8 cellular contexts compared by ENCODE assay signal in the genomic region with DNA sequence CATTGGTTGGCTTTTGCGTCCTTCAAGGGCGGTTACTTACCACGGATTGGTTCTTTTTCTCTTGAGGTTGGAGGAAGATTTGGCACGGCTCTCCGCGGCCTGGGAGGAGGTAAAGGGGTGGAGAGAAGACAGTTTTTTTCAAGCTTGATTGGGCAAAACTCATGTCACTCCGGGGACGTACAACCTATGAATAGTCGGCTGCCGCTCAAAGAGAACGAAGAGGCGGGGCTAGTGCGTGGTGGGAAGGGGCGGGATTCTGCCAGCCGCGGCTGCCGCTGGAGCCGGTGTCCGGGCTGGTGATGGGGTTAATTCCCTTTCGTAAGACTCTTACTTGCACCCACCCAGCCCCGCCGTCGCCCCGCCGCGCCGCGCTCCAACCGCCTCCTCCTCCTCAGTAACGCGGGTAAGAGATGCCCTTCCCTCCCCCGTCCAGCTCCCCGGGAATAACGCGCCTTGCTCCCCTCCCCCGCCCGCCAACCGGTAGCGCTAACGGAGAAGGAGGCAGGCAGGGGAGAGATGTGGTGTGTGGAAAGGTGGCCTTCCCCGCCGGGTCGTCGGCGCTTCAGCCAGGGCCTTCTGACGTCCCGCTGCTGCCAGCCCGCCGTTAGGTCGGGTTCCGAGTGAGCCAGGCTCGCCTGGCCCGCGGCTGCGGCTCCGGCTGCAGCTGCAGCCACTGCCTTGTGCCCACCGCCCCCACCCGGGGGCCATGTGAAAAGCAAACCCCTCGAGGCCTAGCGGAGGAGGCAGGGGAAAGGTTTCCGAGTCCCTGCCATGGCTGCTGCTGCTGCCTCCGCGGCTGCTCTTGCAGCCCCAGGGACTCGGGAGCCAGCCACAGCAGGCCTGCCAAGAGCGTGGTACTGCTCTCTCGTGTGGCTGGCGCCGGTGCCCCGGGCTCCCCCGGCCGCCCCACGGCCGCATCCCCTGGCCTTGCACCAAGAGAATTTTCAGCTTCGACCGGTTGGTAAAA. TPM values are rescaled to one million over a fixed set of nuclear protein-coding genes. Genes with fewer than 3 reads are reported as not detected.
A peak's percentile ranks its signal among the peaks of the same experiment; 100 is the strongest.
DNase-seq lines count a peak whose midpoint lies in the region; ATAC-seq and TF ChIP-seq lines count a peak whose summit lies in the region.

Gene R3HDM1, plus strand, starts transcription at position 254 of the 967 bp plus-strand sequence. CDS start 73,362 bp downstream, outside the sequence.

- no peaks in the 10 kb centered on the region for H3K36me3 ChIP-seq in H7 (replicated peaks; ENCODE audit: control insufficient read depth, insufficient read depth, low read length)

- peak within 1 kb of the TSS; percentile 84 for H3K4me3 ChIP-seq in H7 (ENCODE audit: insufficient read depth, low read depth, low read length)
- peak within 1 kb of the TSS; percentile 95 for H3K4me3 ChIP-seq in fibroblast of pulmonary artery (replicated peaks; ENCODE audit: low read depth, low read length)

- no peaks in the 10 kb centered on the region for H3K36me3 Mint-ChIP-seq in natural killer cell treated with Interleukin-12 subunit alpha and Interleukin-12 subunit beta and Interleukin-15 and Interleukin-18, amount 100 ng/mL, for 72 hours

- H3K27me3 ChIP-seq in H7 (ENCODE audit: control insufficient read depth, insufficient read depth, low read length) = no peaks in the 10 kb centered on the region

- H3K4me3 Mint-ChIP-seq in natural killer cell treated with Interleukin-12 subunit alpha and Interleukin-12 subunit beta and Interleukin-15 and Interleukin-18, amount 100 ng/mL, for 72 hours = no peak within 1 kb of the TSS

- peak; percentile 100 for DNase-seq in G401 (ENCODE audit: low spot score)
- peak; percentile 92 for DNase-seq in H7
- DNase-seq in M059J (ENCODE audit: low read depth) = peak; percentile 99
- peak; percentile 88 to 93 for DNase-seq in SHP77 (lab: John Stamatoyannopoulos, UW)
- peak; percentile 90 for DNase-seq in activated effector memory CD4-positive, alpha-beta T cell treated with Interleukin-2 at 50 U/mL for 16 hours
- peak; percentile 100 for DNase-seq in fibroblast of pulmonary artery (ENCODE audit: low read depth)
- peak; percentile 97 for DNase-seq in natural killer cell treated with Interleukin-12 subunit alpha and Interleukin-12 subunit beta and Interleukin-15 and Interleukin-18, amount 100 ng/mL, for 72 hours (ENCODE audit: low spot score)
- peak; percentile 94 for DNase-seq in stimulated activated naive CD8-positive, alpha-beta T cell treated with anti-CD3 and anti-CD28 coated beads, Interleukin-15, Interleukin-2, amounts not matched to agents 100 U/mL and 50 U/mL, for 24 hours

- peak; percentile 94 for ATAC-seq in natural killer cell treated with Interleukin-12 subunit alpha and Interleukin-12 subunit beta and Interleukin-15 and Interleukin-18, amount 100 ng/mL, for 72 hours
- ATAC-seq in stimulated activated naive CD8-positive, alpha-beta T cell treated with anti-CD3 and anti-CD28 coated beads, Interleukin-15, Interleukin-2, amounts not matched to agents 100 U/mL and 50 U/mL, for 24 hours = peak; percentile 91

- no peak within 1 kb of the TSS for H3K27ac Mint-ChIP-seq in natural killer cell treated with Interleukin-12 subunit alpha and Interleukin-12 subunit beta and Interleukin-15 and Interleukin-18, amount 100 ng/mL, for 72 hours

- H3K4me1 Mint-ChIP-seq in natural killer cell treated with Interleukin-12 subunit alpha and Interleukin-12 subunit beta and Interleukin-15 and Interleukin-18, amount 100 ng/mL, for 72 hours (ENCODE audit: low read depth in 2 of 2) = peaks cover 3 to 4% of the 10 kb centered on the region in 2 donors

- no peak for TF ChIP-seq CTCF in fibroblast of pulmonary artery (IDR thresholded peaks at IDR 0.05; ENCODE audit: low read length, missing control alignments)

- no peaks in the 10 kb centered on the region for H3K27me3 Mint-ChIP-seq in natural killer cell treated with Interleukin-12 subunit alpha and Interleukin-12 subunit beta and Interleukin-15 and Interleukin-18, amount 100 ng/mL, for 72 hours

- in situ Hi-C loops in G401 (cut with HindIII; ENCODE audit: low sequenced_read_pairs) = no loop called here

- no peaks in the 10 kb centered on the region for H3K9me3 Mint-ChIP-seq in natural killer cell treated with Interleukin-12 subunit alpha and Interleukin-12 subunit beta and Interleukin-15 and Interleukin-18, amount 100 ng/mL, for 72 hours

RNA-seq across cellular contexts. Expression of gene R3HDM1, which starts in this region (rescaled TPM):
- total RNA-seq in G401 (2014; rRNA removed; shearing (Covaris generic)) = 15.1 and 16.6 TPM in 2 replicates
- 16.4 and 21.7 TPM in 2 replicates for total RNA-seq in H7 (2014; rRNA removed; shearing (Covaris generic))
- total RNA-seq in M059J (2014; rRNA removed; shearing (Covaris generic)) = 13.9 and 19.7 TPM in 2 replicates
- 10 to 100 TPM; 40.6 to 81.3 TPM for total RNA-seq in natural killer cell treated with Interleukin-12 subunit alpha and Interleukin-12 subunit beta and Interleukin-15 and Interleukin-18, amount 100 ng/mL, for 72 hours

Comparison
In these comparisons a context has a peak if more than half of its experiments do, and no peak if none do; other contexts are left out.
1. Peak in every context shown above with its lines: DNase-seq, ATAC-seq and H3K4me3 ChIP-seq.